ENCODE assay signal across 1 cellular context in genomic region chr9:131190191-131190590, GRCh38.
TF ChIP-seq lines count a peak whose summit lies in the region.

No MANE protein-coding gene starts in this region.

TF ChIP-seq in GM23338, 12 proteins besides CTCF, POLR2A, EP300 and RAD21 (continued from another document):
- TF ChIP-seq, protein P1, sequence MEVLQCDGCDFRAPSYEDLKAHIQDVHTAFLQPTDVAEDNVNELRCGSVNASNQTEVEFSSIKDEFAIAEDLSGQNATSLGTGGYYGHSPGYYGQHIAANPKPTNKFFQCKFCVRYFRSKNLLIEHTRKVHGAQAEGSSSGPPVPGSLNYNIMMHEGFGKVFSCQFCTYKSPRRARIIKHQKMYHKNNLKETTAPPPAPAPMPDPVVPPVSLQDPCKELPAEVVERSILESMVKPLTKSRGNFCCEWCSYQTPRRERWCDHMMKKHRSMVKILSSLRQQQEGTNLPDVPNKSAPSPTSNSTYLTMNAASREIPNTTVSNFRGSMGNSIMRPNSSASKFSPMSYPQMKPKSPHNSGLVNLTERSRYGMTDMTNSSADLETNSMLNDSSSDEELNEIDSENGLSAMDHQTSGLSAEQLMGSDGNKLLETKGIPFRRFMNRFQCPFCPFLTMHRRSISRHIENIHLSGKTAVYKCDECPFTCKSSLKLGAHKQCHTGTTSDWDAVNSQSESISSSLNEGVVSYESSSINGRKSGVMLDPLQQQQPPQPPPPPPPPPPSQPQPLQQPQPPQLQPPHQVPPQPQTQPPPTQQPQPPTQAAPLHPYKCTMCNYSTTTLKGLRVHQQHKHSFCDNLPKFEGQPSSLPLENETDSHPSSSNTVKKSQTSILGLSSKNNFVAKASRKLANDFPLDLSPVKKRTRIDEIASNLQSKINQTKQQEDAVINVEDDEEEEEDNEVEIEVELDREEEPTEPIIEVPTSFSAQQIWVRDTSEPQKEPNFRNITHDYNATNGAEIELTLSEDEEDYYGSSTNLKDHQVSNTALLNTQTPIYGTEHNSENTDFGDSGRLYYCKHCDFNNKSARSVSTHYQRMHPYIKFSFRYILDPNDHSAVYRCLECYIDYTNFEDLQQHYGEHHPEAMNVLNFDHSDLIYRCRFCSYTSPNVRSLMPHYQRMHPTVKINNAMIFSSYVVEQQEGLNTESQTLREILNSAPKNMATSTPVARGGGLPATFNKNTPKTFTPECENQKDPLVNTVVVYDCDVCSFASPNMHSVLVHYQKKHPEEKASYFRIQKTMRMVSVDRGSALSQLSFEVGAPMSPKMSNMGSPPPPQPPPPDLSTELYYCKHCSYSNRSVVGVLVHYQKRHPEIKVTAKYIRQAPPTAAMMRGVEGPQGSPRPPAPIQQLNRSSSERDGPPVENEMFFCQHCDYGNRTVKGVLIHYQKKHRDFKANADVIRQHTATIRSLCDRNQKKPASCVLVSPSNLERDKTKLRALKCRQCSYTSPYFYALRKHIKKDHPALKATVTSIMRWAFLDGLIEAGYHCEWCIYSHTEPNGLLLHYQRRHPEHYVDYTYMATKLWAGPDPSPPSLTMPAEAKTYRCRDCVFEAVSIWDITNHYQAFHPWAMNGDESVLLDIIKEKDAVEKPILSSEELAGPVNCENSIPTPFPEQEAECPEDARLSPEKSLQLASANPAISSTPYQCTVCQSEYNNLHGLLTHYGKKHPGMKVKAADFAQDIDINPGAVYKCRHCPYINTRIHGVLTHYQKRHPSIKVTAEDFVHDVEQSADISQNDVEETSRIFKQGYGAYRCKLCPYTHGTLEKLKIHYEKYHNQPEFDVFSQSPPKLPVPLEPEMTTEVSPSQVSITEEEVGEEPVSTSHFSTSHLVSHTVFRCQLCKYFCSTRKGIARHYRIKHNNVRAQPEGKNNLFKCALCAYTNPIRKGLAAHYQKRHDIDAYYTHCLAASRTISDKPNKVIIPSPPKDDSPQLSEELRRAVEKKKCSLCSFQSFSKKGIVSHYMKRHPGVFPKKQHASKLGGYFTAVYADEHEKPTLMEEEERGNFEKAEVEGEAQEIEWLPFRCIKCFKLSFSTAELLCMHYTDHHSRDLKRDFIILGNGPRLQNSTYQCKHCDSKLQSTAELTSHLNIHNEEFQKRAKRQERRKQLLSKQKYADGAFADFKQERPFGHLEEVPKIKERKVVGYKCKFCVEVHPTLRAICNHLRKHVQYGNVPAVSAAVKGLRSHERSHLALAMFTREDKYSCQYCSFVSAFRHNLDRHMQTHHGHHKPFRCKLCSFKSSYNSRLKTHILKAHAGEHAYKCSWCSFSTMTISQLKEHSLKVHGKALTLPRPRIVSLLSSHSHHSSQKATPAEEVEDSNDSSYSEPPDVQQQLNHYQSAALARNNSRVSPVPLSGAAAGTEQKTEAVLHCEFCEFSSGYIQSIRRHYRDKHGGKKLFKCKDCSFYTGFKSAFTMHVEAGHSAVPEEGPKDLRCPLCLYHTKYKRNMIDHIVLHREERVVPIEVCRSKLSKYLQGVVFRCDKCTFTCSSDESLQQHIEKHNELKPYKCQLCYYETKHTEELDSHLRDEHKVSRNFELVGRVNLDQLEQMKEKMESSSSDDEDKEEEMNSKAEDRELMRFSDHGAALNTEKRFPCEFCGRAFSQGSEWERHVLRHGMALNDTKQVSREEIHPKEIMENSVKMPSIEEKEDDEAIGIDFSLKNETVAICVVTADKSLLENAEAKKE (CRISPR knock-in tag; IDR thresholded peaks at IDR 0.05) = no peak
- TF ChIP-seq JUNB (IDR thresholded peaks at IDR 0.05; ENCODE audit: unreplicated experiment) (no peak), EZH2 (IDR thresholded peaks at IDR 0.05; ENCODE audit: low read depth, unreplicated experiment) (no peak)
